1 cellular context compared by ENCODE assay signal in the genomic region with DNA sequence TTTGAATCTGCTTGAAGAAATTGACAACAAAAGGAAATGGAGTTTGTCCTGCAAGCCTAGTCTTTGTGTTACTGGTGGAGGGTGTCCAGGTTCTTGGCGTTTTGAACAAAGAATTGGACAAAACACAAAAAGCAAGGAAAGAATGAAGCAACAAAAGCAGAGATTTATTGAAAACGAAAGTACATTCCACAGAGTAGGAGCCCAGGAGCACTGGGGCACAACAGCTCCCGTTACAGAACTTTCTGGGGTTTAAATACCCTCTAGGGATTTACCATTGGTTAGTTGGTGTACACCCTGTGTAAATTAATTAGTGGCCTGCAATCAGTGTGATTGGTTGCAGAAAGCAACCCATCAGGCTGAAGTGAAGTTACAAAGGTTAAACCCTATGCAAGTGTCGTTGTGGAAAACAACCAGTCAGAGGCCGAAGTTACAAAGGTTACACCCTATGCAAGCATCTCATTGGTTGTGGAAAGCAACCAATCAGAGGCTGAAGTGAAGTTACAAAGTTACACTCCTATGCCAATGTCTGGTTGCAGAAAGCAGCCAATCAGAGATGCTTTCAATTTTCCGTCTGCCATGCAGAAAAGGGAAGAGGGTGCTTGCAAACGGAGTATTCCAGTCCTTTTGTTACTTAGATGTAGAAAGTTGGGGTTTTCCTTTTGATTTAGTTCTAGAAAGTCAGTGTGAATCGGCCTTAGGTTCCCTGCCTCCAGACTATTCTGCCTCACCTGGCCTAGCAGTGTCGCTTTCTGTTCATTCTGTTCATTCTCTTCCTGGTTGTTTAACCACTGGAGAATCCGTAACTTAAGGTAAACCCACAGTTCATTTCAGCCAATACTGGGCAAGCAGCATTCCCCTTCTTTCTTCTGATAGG.
TF ChIP-seq lines count a peak whose summit lies in the region.

No MANE protein-coding gene starts in this region.

TF ChIP-seq in SK-N-SH, 30 proteins besides CTCF, POLR2A, EP300 and RAD21 (continued from another document):
- no peak for TF ChIP-seq TEAD4 (IDR thresholded peaks at IDR 0.05; ENCODE audit: borderline replicate concordance, insufficient read depth)
- TF ChIP-seq, protein P1, sequence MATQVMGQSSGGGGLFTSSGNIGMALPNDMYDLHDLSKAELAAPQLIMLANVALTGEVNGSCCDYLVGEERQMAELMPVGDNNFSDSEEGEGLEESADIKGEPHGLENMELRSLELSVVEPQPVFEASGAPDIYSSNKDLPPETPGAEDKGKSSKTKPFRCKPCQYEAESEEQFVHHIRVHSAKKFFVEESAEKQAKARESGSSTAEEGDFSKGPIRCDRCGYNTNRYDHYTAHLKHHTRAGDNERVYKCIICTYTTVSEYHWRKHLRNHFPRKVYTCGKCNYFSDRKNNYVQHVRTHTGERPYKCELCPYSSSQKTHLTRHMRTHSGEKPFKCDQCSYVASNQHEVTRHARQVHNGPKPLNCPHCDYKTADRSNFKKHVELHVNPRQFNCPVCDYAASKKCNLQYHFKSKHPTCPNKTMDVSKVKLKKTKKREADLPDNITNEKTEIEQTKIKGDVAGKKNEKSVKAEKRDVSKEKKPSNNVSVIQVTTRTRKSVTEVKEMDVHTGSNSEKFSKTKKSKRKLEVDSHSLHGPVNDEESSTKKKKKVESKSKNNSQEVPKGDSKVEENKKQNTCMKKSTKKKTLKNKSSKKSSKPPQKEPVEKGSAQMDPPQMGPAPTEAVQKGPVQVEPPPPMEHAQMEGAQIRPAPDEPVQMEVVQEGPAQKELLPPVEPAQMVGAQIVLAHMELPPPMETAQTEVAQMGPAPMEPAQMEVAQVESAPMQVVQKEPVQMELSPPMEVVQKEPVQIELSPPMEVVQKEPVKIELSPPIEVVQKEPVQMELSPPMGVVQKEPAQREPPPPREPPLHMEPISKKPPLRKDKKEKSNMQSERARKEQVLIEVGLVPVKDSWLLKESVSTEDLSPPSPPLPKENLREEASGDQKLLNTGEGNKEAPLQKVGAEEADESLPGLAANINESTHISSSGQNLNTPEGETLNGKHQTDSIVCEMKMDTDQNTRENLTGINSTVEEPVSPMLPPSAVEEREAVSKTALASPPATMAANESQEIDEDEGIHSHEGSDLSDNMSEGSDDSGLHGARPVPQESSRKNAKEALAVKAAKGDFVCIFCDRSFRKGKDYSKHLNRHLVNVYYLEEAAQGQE (IDR thresholded peaks at IDR 0.05; ENCODE audit: low read depth, low read length), result no peak
- no peak for TF ChIP-seq SMC3 (IDR thresholded peaks at IDR 0.05; ENCODE audit: low read depth, low read length)
- no peak for TF ChIP-seq FOXJ3 (CRISPR knock-in tag; IDR thresholded peaks at IDR 0.05)
- TF ChIP-seq POLR2AphosphoS5 (IDR thresholded peaks at IDR 0.05; ENCODE audit: low read depth, low read length), result peak; percentile 53; the same call in 1 of the 2 replicates
- TF ChIP-seq JUND (IDR thresholded peaks at IDR 0.05), result no peak
- TF ChIP-seq RFX5 (IDR thresholded peaks at IDR 0.05; ENCODE audit: low read length), result peak; percentile 54; the same call in 1 of the 2 replicates
- 0 out of 2 replicates have a peak, but pooled peaks have one; percentile 31 for TF ChIP-seq MXI1 (IDR thresholded peaks at IDR 0.05; ENCODE audit: low read depth, low read length)
- TF ChIP-seq, protein P2, sequence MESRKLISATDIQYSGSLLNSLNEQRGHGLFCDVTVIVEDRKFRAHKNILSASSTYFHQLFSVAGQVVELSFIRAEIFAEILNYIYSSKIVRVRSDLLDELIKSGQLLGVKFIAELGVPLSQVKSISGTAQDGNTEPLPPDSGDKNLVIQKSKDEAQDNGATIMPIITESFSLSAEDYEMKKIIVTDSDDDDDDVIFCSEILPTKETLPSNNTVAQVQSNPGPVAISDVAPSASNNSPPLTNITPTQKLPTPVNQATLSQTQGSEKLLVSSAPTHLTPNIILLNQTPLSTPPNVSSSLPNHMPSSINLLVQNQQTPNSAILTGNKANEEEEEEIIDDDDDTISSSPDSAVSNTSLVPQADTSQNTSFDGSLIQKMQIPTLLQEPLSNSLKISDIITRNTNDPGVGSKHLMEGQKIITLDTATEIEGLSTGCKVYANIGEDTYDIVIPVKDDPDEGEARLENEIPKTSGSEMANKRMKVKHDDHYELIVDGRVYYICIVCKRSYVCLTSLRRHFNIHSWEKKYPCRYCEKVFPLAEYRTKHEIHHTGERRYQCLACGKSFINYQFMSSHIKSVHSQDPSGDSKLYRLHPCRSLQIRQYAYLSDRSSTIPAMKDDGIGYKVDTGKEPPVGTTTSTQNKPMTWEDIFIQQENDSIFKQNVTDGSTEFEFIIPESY (IDR thresholded peaks at IDR 0.05; ENCODE audit: borderline replicate concordance, low read depth), result no peak
- TF ChIP-seq, protein P3, sequence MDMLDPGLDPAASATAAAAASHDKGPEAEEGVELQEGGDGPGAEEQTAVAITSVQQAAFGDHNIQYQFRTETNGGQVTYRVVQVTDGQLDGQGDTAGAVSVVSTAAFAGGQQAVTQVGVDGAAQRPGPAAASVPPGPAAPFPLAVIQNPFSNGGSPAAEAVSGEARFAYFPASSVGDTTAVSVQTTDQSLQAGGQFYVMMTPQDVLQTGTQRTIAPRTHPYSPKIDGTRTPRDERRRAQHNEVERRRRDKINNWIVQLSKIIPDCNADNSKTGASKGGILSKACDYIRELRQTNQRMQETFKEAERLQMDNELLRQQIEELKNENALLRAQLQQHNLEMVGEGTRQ (IDR thresholded peaks at IDR 0.05; ENCODE audit: borderline replicate concordance, low read depth, low read length), result no peak
- TF ChIP-seq, protein P4, sequence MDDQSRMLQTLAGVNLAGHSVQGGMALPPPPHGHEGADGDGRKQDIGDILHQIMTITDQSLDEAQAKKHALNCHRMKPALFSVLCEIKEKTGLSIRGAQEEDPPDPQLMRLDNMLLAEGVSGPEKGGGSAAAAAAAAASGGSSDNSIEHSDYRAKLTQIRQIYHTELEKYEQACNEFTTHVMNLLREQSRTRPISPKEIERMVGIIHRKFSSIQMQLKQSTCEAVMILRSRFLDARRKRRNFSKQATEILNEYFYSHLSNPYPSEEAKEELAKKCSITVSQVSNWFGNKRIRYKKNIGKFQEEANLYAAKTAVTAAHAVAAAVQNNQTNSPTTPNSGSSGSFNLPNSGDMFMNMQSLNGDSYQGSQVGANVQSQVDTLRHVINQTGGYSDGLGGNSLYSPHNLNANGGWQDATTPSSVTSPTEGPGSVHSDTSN (IDR thresholded peaks at IDR 0.05), result peak; percentile 33; the same call in 1 of the 2 replicates
- TF ChIP-seq RXRA (IDR thresholded peaks at IDR 0.05; ENCODE audit: borderline replicate concordance, low read depth), result no peak
